ENCODE assay signal across 16 cellular contexts in the genomic region with DNA sequence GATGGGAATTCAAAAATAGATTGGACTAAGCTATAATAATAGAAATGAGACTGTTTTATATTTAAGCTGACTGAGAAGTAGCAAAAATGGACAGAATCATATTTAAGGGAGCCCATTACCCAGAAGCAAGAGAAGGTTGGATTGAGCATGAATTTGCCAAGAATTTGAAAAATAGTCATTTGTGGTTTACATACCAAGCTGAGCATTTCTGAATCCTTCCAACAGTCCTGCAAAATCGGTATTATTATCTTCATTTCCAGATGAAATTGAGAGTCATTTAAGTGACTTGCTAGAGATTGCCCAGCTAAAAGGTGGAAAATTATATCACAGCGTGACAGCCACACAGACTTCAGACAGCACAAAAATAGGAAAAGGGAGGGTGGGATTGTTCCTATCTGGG.
"Had no signal": no experiment of that assay in that cellular context is flagged by ENCODE, and none has a peak within 500 bp of the region (broad histone marks: within the 10 kb centered on the region; RNA-seq: fewer than 3 reads in every experiment).

No MANE protein-coding gene starts in this region.

- H3K27ac ChIP-seq: epithelial cell of prostate, esophagus muscularis mucosa, foreskin keratinocyte, hepatocyte, left ventricle myocardium inferior, lower lobe of right lung had no signal

- H3K4me2 ChIP-seq: hepatocyte, smooth muscle cell had no signal

- H2AFZ ChIP-seq: hepatocyte had no signal

- H3K4me1 ChIP-seq: esophagus muscularis mucosa, foreskin keratinocyte, left ventricle myocardium inferior, lower lobe of right lung had no signal

- ATAC-seq: effector memory CD8-positive, alpha-beta T cell; left cardiac atrium; lower lobe of right lung had no signal

- DNase-seq: effector memory CD8-positive, alpha-beta T cell; foreskin keratinocyte; head of caudate nucleus; kidney; left cardiac atrium; left ventricle myocardium inferior; lower lobe of right lung; nephron progenitor cell; posterior cingulate gyrus; stimulated activated CD4-positive, alpha-beta T cell treated with anti-CD3 and anti-CD28 coated beads, Interleukin-2, amount 100 ng/mL, for 48 hours; stimulated activated naive CD4-positive, alpha-beta T cell treated with Interleukin-2 at 50 U/mL for 16 hours; trophoblast cell had no signal

- H3K27me3 ChIP-seq: hepatocyte had no signal

- H3K36me3 ChIP-seq: esophagus muscularis mucosa, left ventricle myocardium inferior, lower lobe of right lung had no signal

- H3K4me3 ChIP-seq: esophagus muscularis mucosa, hepatocyte, left ventricle myocardium inferior, lower lobe of right lung, smooth muscle cell had no signal

- H3K79me2 ChIP-seq: hepatocyte had no signal

- H3K9me3 ChIP-seq: esophagus muscularis mucosa, lower lobe of right lung had no signal
